Comparison of ENCODE assay signal across 8 cellular contexts in genomic region chr17:36600936-36601302, GRCh38. TPM values are rescaled to one million over a fixed set of nuclear protein-coding genes. Genes with fewer than 3 reads are reported as not detected.
DNase-seq lines count a peak whose midpoint lies in the region; ATAC-seq and TF ChIP-seq lines count a peak whose summit lies in the region.

No MANE protein-coding gene starts in this region.

- no peak overlapping the region for H3K27ac ChIP-seq in iPS DF 6.9 (ENCODE audit: low read length)

- H3K9me3 ChIP-seq in iPS DF 6.9 (ENCODE audit: control insufficient read depth, insufficient read depth, low read length), result no peaks in the 10 kb centered on the region

- H3K4me3 Mint-ChIP-seq in CD14-positive monocyte, result peak overlapping the region; percentile 91 to 93

- no peaks in the 10 kb centered on the region for H3K9me3 Mint-ChIP-seq in CD14-positive monocyte

- no peak for TF ChIP-seq CTCF in CD14-positive monocyte (IDR thresholded peaks at IDR 0.05)

- DNase-seq in CD14-positive monocyte (ENCODE audit: low spot score) (no peak), iPS DF 6.9 (ENCODE audit: low read depth, low spot score) (no peak), ureter (ENCODE audit: low spot score) (no peak), epidermal melanocyte (ENCODE audit: insufficient read length, low spot score) (no peak)
- DNase-seq in activated naive CD4-positive, alpha-beta T cell treated with anti-CD3 and anti-CD28 coated beads, Interleukin-2, amount 50 U/mL, for 16 hours, result peak; percentile 34
- DNase-seq in stimulated activated CD8-positive, alpha-beta memory T cell treated with anti-CD3 and anti-CD28 coated beads, Interleukin-15, amount 100 ng/mL, for 24 hours (ENCODE audit: low read depth), result peak; percentile 13

- H3K4me1 Mint-ChIP-seq in CD14-positive monocyte, result peaks cover 37% of the 10 kb centered on the region

- 0 out of 2 replicates have a peak, but pooled peaks cover 7% of the 10 kb centered on the region for H3K36me3 ChIP-seq in iPS DF 6.9 (ENCODE audit: control insufficient read depth, insufficient read depth, low read length)

- 0 out of 2 replicates have a peak, but pooled peaks cover 2% of the 10 kb centered on the region for H3K4me1 ChIP-seq in iPS DF 6.9 (ENCODE audit: control insufficient read depth, insufficient read depth, low read length)

- no CpG with 5 or more reads among the region's 10 CpGs for WGBS in iPS DF 6.9 (ENCODE audit: insufficient coverage, insufficient read length)

- no peaks in the 10 kb centered on the region for H3K27me3 Mint-ChIP-seq in CD14-positive monocyte (ENCODE audit: low read depth in 3 of 3)

- H3K27me3 ChIP-seq in iPS DF 6.9 (ENCODE audit: control insufficient read depth, insufficient read depth, low read length), result no peaks in the 10 kb centered on the region

- intact Hi-C loops in CD14-positive monocyte (cut with micrococcal nuclease), result loop anchor here (1.0 to 10.0 kb wide), 3 partner anchors 10 to 446 kb away; partner anchors contain the start of genes AATF (in 1 of the 2) and DHRS11 (in 1 of the 2)

- ATAC-seq in HG02571 (IDR thresholded peaks at IDR 0.05; ENCODE audit: unreplicated experiment) (peak; percentile 6), GM18867 (IDR thresholded peaks at IDR 0.05; ENCODE audit: unreplicated experiment) (no peak)

- H3K4me3 ChIP-seq in iPS DF 6.9 (ENCODE audit: low read length), result peak overlapping the region; percentile 70; the same call in 1 of the 2 replicates

- peak overlapping the region; percentile 69 to 92 (median 88) for H3K27ac Mint-ChIP-seq in CD14-positive monocyte

- H3K36me3 Mint-ChIP-seq in CD14-positive monocyte, result peaks cover 4 to 6% of the 10 kb centered on the region in 2 donors

RNA-seq across cellular contexts. Expression of gene MRM1, which starts 0.5 kb away (rescaled TPM):
- polyA plus RNA-seq in CD14-positive monocyte, result 1 to 10 TPM in 1 of 2 donors, under 1 TPM in 1; 0.82 to 1.5 TPM
- total RNA-seq in ureter, result 13.7 TPM

RNA-seq across cellular contexts. Expression of gene DHRS11, which starts 9.2 kb away (rescaled TPM):
- 1 to 10 TPM; 1.2 to 2.7 TPM for polyA plus RNA-seq in CD14-positive monocyte
- total RNA-seq in ureter, result 18.2 TPM

RNA-seq across cellular contexts. Expression of gene GGNBP2, which starts 56.2 kb away (rescaled TPM):
- polyA plus RNA-seq in CD14-positive monocyte, result 10 to 100 TPM; 22.3 to 31.5 TPM
- total RNA-seq in ureter, result 109 TPM

Comparison
In these comparisons a context has a peak if more than half of its experiments do, and no peak if none do; other contexts are left out.
1. DNase-seq: peak in activated naive CD4-positive, alpha-beta T cell treated with anti-CD3 and anti-CD28 coated beads, Interleukin-2, amount 50 U/mL, for 16 hours (single experiment) and stimulated activated CD8-positive, alpha-beta memory T cell treated with anti-CD3 and anti-CD28 coated beads, Interleukin-15, amount 100 ng/mL, for 24 hours (single experiment); none in CD14-positive monocyte (single experiment), iPS DF 6.9 (single experiment), ureter (single experiment) and epidermal melanocyte (single experiment).